In genomic region chr12:52437508-52437907, GRCh38 we compare ENCODE assay signal across 15 cellular contexts. TPM values are rescaled to one million over a fixed set of nuclear protein-coding genes. Genes with fewer than 3 reads are reported as not detected.
"Had no signal": no experiment of that assay in that cellular context is flagged by ENCODE, and none has a peak within 500 bp of the region (broad histone marks: within the 10 kb centered on the region; RNA-seq: fewer than 3 reads in every experiment).

No MANE protein-coding gene starts in this region.

- H3K36me3 ChIP-seq: thoracic aorta had no signal

- H3K27ac ChIP-seq: parathyroid adenoma, thoracic aorta had no signal

- H2AFZ ChIP-seq: parathyroid adenoma had no signal

- DNase-seq: activated B cell treated with CpG ODN at 0.5 μM for 24 hours; activated CD4-positive, alpha-beta T cell treated with anti-CD3 and anti-CD28 coated beads, Interleukin-2, amount 10 ng/mL, durations not matched to agents 24 days and 14 days; activated CD8-positive, alpha-beta memory T cell treated with anti-CD3 and anti-CD28 coated beads for 24 hours; activated gamma-delta T cell treated with Interleukin-2 at 50 U/mL for 16 hours; amniotic stem cell; caudate nucleus; foreskin melanocyte; left cardiac atrium; naive B cell had no signal

- ATAC-seq: left cardiac atrium; stimulated activated effector memory CD8-positive, alpha-beta T cell treated with anti-CD3 and anti-CD28 coated beads, Interleukin-12 subunit alpha, Interleukin-12 subunit beta, amount 100 ng/mL, for 72 hours had no signal

- H3K9me3 ChIP-seq: thoracic aorta had no signal

- H3K9ac ChIP-seq: parathyroid adenoma had no signal

- H3K4me3 ChIP-seq: lung, thoracic aorta had no signal

- H3K4me1 ChIP-seq: parathyroid adenoma had no signal

RNA-seq across cellular contexts. Expression of gene KRT75, which starts 3.3 kb away (rescaled TPM):
- polyA plus RNA-seq: endothelial cell of umbilical vein, urinary bladder had no signal

RNA-seq across cellular contexts. Expression of gene KRT6B, which starts 14.4 kb away (rescaled TPM):
- polyA plus RNA-seq: urinary bladder had no signal

RNA-seq across cellular contexts. Expression of gene KRT82, which starts 31.4 kb away (rescaled TPM):
- polyA plus RNA-seq: endothelial cell of umbilical vein, lung had no signal

RNA-seq across cellular contexts. Expression of gene KRT6C, which starts 36.1 kb away (rescaled TPM):
- polyA plus RNA-seq: endothelial cell of umbilical vein, urinary bladder had no signal

RNA-seq across cellular contexts. Expression of gene KRT84, which starts 52.1 kb away (rescaled TPM):
- polyA plus RNA-seq: endothelial cell of umbilical vein, lung, urinary bladder had no signal
